In genomic region chr12:87491598-87491997, GRCh38 we compare ENCODE assay signal across 24 cellular contexts.
"Had no signal": no experiment of that assay in that cellular context is flagged by ENCODE, and none has a peak within 500 bp of the region (broad histone marks: within the 10 kb centered on the region; RNA-seq: fewer than 3 reads in every experiment).

No MANE protein-coding gene starts in this region.

- H3K27me3 ChIP-seq: dorsolateral prefrontal cortex, esophagus muscularis mucosa, foreskin keratinocyte, gastroesophageal sphincter, heart left ventricle, hepatocyte, left lung had no signal

- H2AFZ ChIP-seq: hepatocyte had no signal

- FAIRE-seq: colon, endothelial cell of umbilical vein had no signal

- H3K4me3 Mint-ChIP-seq: immature natural killer cell; naive thymus-derived CD4-positive, alpha-beta T cell had no signal

- H3K4me1 ChIP-seq: esophagus muscularis mucosa, foreskin keratinocyte, gastroesophageal sphincter, heart left ventricle, left lung, lower lobe of right lung had no signal

- H3K79me2 ChIP-seq: hepatocyte had no signal

- H3K36me3 ChIP-seq: esophagus muscularis mucosa, gastroesophageal sphincter, heart left ventricle, left lung, lower lobe of right lung had no signal

- H3K27ac ChIP-seq: coronary artery, dorsolateral prefrontal cortex, esophagus muscularis mucosa, foreskin keratinocyte, gastroesophageal sphincter, heart left ventricle, hepatocyte, left lung, lower lobe of right lung had no signal

- H3K4me3 ChIP-seq: coronary artery, dorsolateral prefrontal cortex, esophagus muscularis mucosa, gastroesophageal sphincter, heart left ventricle, hepatocyte, left lung, lower lobe of right lung had no signal

- H3K4me1 Mint-ChIP-seq: immature natural killer cell; naive thymus-derived CD4-positive, alpha-beta T cell had no signal

- H3K36me3 Mint-ChIP-seq: immature natural killer cell; naive thymus-derived CD4-positive, alpha-beta T cell had no signal

- DNase-seq: dermis blood vessel endothelial cell; dorsolateral prefrontal cortex; effector CD4-positive, alpha-beta T cell; effector memory CD4-positive, alpha-beta T cell; foreskin keratinocyte; heart left ventricle; hypothalamus; immature natural killer cell; islet precursor cell; kidney; kidney glomerular epithelial cell; left colon; left lung; left ventricle myocardium superior; lower lobe of right lung; mesenchymal stem cell; midbrain; naive thymus-derived CD4-positive, alpha-beta T cell had no signal

- H3K27me3 Mint-ChIP-seq: naive thymus-derived CD4-positive, alpha-beta T cell had no signal

- H3K27ac Mint-ChIP-seq: immature natural killer cell; naive thymus-derived CD4-positive, alpha-beta T cell had no signal

- H3K9me3 ChIP-seq: esophagus muscularis mucosa, gastroesophageal sphincter, heart left ventricle, left lung, lower lobe of right lung had no signal

- H3K4me2 ChIP-seq: hepatocyte had no signal

- ATAC-seq: foreskin keratinocyte; gastroesophageal sphincter; heart left ventricle; left colon; left lung; left ventricle myocardium superior; lower lobe of right lung; naive thymus-derived CD4-positive, alpha-beta T cell had no signal
